ENCODE assay signal across 26 cellular contexts in the genomic region with DNA sequence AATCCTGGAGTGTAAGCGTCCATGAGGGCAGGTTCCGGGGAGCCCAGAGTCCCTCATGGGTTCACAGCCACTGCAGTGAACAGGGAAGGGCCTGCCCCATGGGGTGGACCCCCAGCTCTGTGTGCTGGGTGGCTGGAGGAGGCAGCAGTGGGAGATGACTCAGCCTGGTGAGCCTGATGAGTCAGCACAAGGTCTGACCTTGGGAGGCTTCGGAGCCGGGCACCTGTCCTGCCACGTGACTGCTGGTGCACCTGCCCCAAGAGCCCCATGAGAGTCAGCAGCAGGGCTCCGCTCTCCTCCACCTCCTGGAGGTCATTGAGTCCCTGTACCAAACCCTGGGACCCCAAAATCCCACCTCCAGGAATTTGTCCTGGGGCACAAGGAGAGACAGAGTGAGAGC.
A peak's percentile ranks its signal among the peaks of the same experiment; 100 is the strongest.
DNase-seq lines count a peak whose midpoint lies in the region; TF ChIP-seq lines count a peak whose summit lies in the region.
"Had no signal": no experiment of that assay in that cellular context is flagged by ENCODE, and none has a peak within 500 bp of the region (broad histone marks: within the 10 kb centered on the region; RNA-seq: fewer than 3 reads in every experiment).

No MANE protein-coding gene starts in this region.

- no peaks in the 10 kb centered on the region for H3K27me3 Mint-ChIP-seq in activated T-helper 2 cell treated with anti-CD3 and anti-CD28 coated beads, Interferon-gamma antibody, Interleukin-2, Interleukin-4, amounts not matched to agents 10 μg/mL and 5 μg/mL and 100 μg/mL, durations not matched to agents 14 hours and 24 hours and 36 hours (ENCODE audit: low read depth)
- H3K27me3 Mint-ChIP-seq: activated CD4-positive, alpha-beta memory T cell treated with anti-CD3 and anti-CD28 coated beads for 36 hours; activated naive CD4-positive, alpha-beta T cell treated with anti-CD3 and anti-CD28 coated beads, Interleukin-2, amount 10 ng/mL, durations not matched to agents 7 days and 5 days; naive thymus-derived CD4-positive, alpha-beta T cell had no signal

- H3K4me1 ChIP-seq in ascending aorta = no peaks in the 10 kb centered on the region
- H3K4me1 ChIP-seq: pancreas, vagina had no signal

- H3K27ac Mint-ChIP-seq in activated T-helper 2 cell treated with anti-CD3 and anti-CD28 coated beads, Interferon-gamma antibody, Interleukin-2, Interleukin-4, amounts not matched to agents 10 μg/mL and 5 μg/mL and 100 μg/mL, durations not matched to agents 14 hours and 24 hours and 36 hours = no peak overlapping the region
- H3K27ac Mint-ChIP-seq: activated CD4-positive, alpha-beta memory T cell treated with anti-CD3 and anti-CD28 coated beads for 36 hours; activated naive CD4-positive, alpha-beta T cell treated with anti-CD3 and anti-CD28 coated beads, Interleukin-2, amount 10 ng/mL, durations not matched to agents 7 days and 5 days; endodermal cell; naive thymus-derived CD4-positive, alpha-beta T cell had no signal

- H3K4me3 ChIP-seq in ascending aorta = no peak overlapping the region
- H3K4me3 ChIP-seq: pancreas, sigmoid colon, vagina had no signal

- TF ChIP-seq CTCF in ascending aorta (IDR thresholded peaks at IDR 0.05) = no peak

- intact Hi-C loops in activated T-helper 2 cell treated with anti-CD3 and anti-CD28 coated beads, Interferon-gamma antibody, Interleukin-2, Interleukin-4, amounts not matched to agents 10 μg/mL and 5 μg/mL and 100 μg/mL, durations not matched to agents 14 hours and 24 hours and 36 hours (cut with micrococcal nuclease) = no loop called here
- intact Hi-C loops in ascending aorta (cut with DNase I) = no loop called here

- no peaks in the 10 kb centered on the region for H3K36me3 Mint-ChIP-seq in activated T-helper 2 cell treated with anti-CD3 and anti-CD28 coated beads, Interferon-gamma antibody, Interleukin-2, Interleukin-4, amounts not matched to agents 10 μg/mL and 5 μg/mL and 100 μg/mL, durations not matched to agents 14 hours and 24 hours and 36 hours (ENCODE audit: low read depth)
- H3K36me3 Mint-ChIP-seq: activated CD4-positive, alpha-beta memory T cell treated with anti-CD3 and anti-CD28 coated beads for 36 hours; activated naive CD4-positive, alpha-beta T cell treated with anti-CD3 and anti-CD28 coated beads, Interleukin-2, amount 10 ng/mL, durations not matched to agents 7 days and 5 days had no signal

- no peaks in the 10 kb centered on the region for H3K9me3 ChIP-seq in ascending aorta
- H3K9me3 ChIP-seq: pancreas, sigmoid colon, SK-N-SH, vagina had no signal

- H3K4me1 Mint-ChIP-seq in activated T-helper 2 cell treated with anti-CD3 and anti-CD28 coated beads, Interferon-gamma antibody, Interleukin-2, Interleukin-4, amounts not matched to agents 10 μg/mL and 5 μg/mL and 100 μg/mL, durations not matched to agents 14 hours and 24 hours and 36 hours (ENCODE audit: low read depth) = no peaks in the 10 kb centered on the region
- H3K4me1 Mint-ChIP-seq: activated naive CD4-positive, alpha-beta T cell treated with anti-CD3 and anti-CD28 coated beads, Interleukin-2, amount 10 ng/mL, durations not matched to agents 7 days and 5 days; endodermal cell; naive thymus-derived CD4-positive, alpha-beta T cell had no signal

- no peak overlapping the region for H3K27ac ChIP-seq in ascending aorta
- H3K27ac ChIP-seq: KMS-11, pancreas, sigmoid colon, vagina had no signal

- no peaks in the 10 kb centered on the region for H3K27me3 ChIP-seq in ascending aorta
- H3K27me3 ChIP-seq: pancreas, sigmoid colon, vagina had no signal

- peak; percentile 41 for DNase-seq in NCI-H146 (lab: John Stamatoyannopoulos, UW)
- DNase-seq in NCI-H146 treated with DMSO at 0.1 percent for 48 hours (lab: John Stamatoyannopoulos, UW; ENCODE audit: unreplicated experiment) = no peak
- DNase-seq in HT1080 (ENCODE audit: low read depth) = peak; percentile 37
- DNase-seq in SHP77 treated with DMSO at 0.1 percent for 48 hours (lab: John Stamatoyannopoulos, UW) = peak; percentile 34
- peak; percentile 75 for DNase-seq in mucosa of gallbladder (ENCODE audit: low spot score)
- DNase-seq in activated T-helper 2 cell treated with anti-CD3 and anti-CD28 coated beads, Interferon-gamma antibody, Interleukin-2, Interleukin-4, amounts not matched to agents 10 μg/mL and 5 μg/mL and 100 μg/mL, durations not matched to agents 14 hours and 24 hours and 36 hours (ENCODE audit: low spot score) = no peak
- DNase-seq in ascending aorta (ENCODE audit: low spot score in 2 of 2) = no peak
- DNase-seq in KBM-7 = no peak
- DNase-seq: 8988T; activated CD4-positive, alpha-beta memory T cell treated with anti-CD3 and anti-CD28 coated beads for 36 hours; activated naive CD4-positive, alpha-beta T cell treated with anti-CD3 and anti-CD28 coated beads, Interleukin-2, amount 10 ng/mL, durations not matched to agents 7 days and 5 days; activated T-cell treated with anti-CD3 and anti-CD28 coated beads for 4 hours; Calu3; endodermal cell; GDM1; left colon; mesenchymal stem cell; naive thymus-derived CD4-positive, alpha-beta T cell; NCI-H1048; NCI-H2227 treated with DMSO at 0.1 percent for 48 hours; sigmoid colon; SK-N-SH had no signal

- in situ Hi-C loops in KBM-7 (cut with MboI; ENCODE audit: low pct_unique_long_range_greater_than_20kb, low sequenced_read_pairs) = no loop called here

- H3K4me3 Mint-ChIP-seq in activated T-helper 2 cell treated with anti-CD3 and anti-CD28 coated beads, Interferon-gamma antibody, Interleukin-2, Interleukin-4, amounts not matched to agents 10 μg/mL and 5 μg/mL and 100 μg/mL, durations not matched to agents 14 hours and 24 hours and 36 hours (ENCODE audit: low read depth) = no peak overlapping the region
- H3K4me3 Mint-ChIP-seq: activated CD4-positive, alpha-beta memory T cell treated with anti-CD3 and anti-CD28 coated beads for 36 hours; activated naive CD4-positive, alpha-beta T cell treated with anti-CD3 and anti-CD28 coated beads, Interleukin-2, amount 10 ng/mL, durations not matched to agents 7 days and 5 days; endodermal cell; naive thymus-derived CD4-positive, alpha-beta T cell; WTC11 had no signal

- no peaks in the 10 kb centered on the region for H3K36me3 ChIP-seq in ascending aorta
- H3K36me3 ChIP-seq: pancreas, sigmoid colon, vagina had no signal

- H3K9me3 Mint-ChIP-seq in activated T-helper 2 cell treated with anti-CD3 and anti-CD28 coated beads, Interferon-gamma antibody, Interleukin-2, Interleukin-4, amounts not matched to agents 10 μg/mL and 5 μg/mL and 100 μg/mL, durations not matched to agents 14 hours and 24 hours and 36 hours = peaks cover 15% of the 10 kb centered on the region

Comparison
In these comparisons a context has a peak if more than half of its experiments do, and no peak if none do; other contexts are left out.
1. DNase-seq: peak in NCI-H146 (single experiment), HT1080 (single experiment), SHP77 treated with DMSO at 0.1 percent for 48 hours (single experiment) and mucosa of gallbladder (single experiment); none in NCI-H146 treated with DMSO at 0.1 percent for 48 hours (single experiment), activated T-helper 2 cell treated with anti-CD3 and anti-CD28 coated beads, Interferon-gamma antibody, Interleukin-2, Interleukin-4, amounts not matched to agents 10 μg/mL and 5 μg/mL and 100 μg/mL, durations not matched to agents 14 hours and 24 hours and 36 hours (single experiment), ascending aorta (0 of 2) and KBM-7 (single experiment).